15 cellular contexts compared by ENCODE assay signal in genomic region chr2:20483496-20483895, GRCh38. TPM values are rescaled to one million over a fixed set of nuclear protein-coding genes. Genes with fewer than 3 reads are reported as not detected.
DNase-seq lines count a peak whose midpoint lies in the region; ATAC-seq and TF ChIP-seq lines count a peak whose summit lies in the region.
"Had no signal": no experiment of that assay in that cellular context is flagged by ENCODE, and none has a peak within 500 bp of the region (broad histone marks: within the 10 kb centered on the region; RNA-seq: fewer than 3 reads in every experiment).

No MANE protein-coding gene starts in this region.

- DNase-seq in Karpas-422 = peak; percentile 37
- DNase-seq in sigmoid colon = peak; percentile 91
- no peak for DNase-seq in iPS-NIHi11 (ENCODE audit: low spot score)
- DNase-seq in natural killer cell = no peak
- no peak for DNase-seq in osteocyte (ENCODE audit: extremely low spot score, unreplicated experiment)
- DNase-seq: activated CD4-positive, alpha-beta T cell treated with anti-CD3 and anti-CD28 coated beads, Interleukin-2, amount 50 U/mL, for 4 hours; brain microvascular endothelial cell; DMS153; MG63; naive thymus-derived CD4-positive, alpha-beta T cell; NCI-H2227 treated with DMSO at 0.1 percent for 48 hours; T-helper 2 cell had no signal

- ATAC-seq in natural killer cell (no peak), HG03108 (IDR thresholded peaks at IDR 0.05; ENCODE audit: unreplicated experiment) (no peak)
- ATAC-seq: naive thymus-derived CD4-positive, alpha-beta T cell had no signal

- H3K27me3 ChIP-seq in Karpas-422 (ENCODE audit: low read length) = no peaks in the 10 kb centered on the region
- H3K27me3 ChIP-seq in layer of hippocampus (ENCODE audit: control insufficient read depth, insufficient read depth, low read length) = no peaks in the 10 kb centered on the region
- no peaks in the 10 kb centered on the region for H3K27me3 ChIP-seq in sigmoid colon
- H3K27me3 ChIP-seq: brain microvascular endothelial cell, MG63 had no signal

- no peaks in the 10 kb centered on the region for H3K9me2 ChIP-seq in Karpas-422 (replicated peaks; ENCODE audit: insufficient read depth, low read length)

- H3K27ac ChIP-seq in Karpas-422 (ENCODE audit: low read length) = no peak overlapping the region
- H3K27ac ChIP-seq in layer of hippocampus (ENCODE audit: low read depth, low read length) = peak overlapping the region; percentile 6
- peak overlapping the region; percentile 60 to 72 (median 66) for H3K27ac ChIP-seq in sigmoid colon
- H3K27ac ChIP-seq: brain microvascular endothelial cell had no signal

- H3K27me3 Mint-ChIP-seq in dendritic cell treated with granulocyte-macrophage colony-stimulating factor and Interleukin-4, amounts not matched to agents 40 ng/mL and 50 ng/mL, for 4 days = peaks cover 11% of the 10 kb centered on the region
- H3K27me3 Mint-ChIP-seq in natural killer cell (ENCODE audit: low read depth in 2 of 2) (no peaks in the 10 kb centered on the region), osteocyte (ENCODE audit: unreplicated experiment) (no peaks in the 10 kb centered on the region)

- TF ChIP-seq CTCF in sigmoid colon (IDR thresholded peaks at IDR 0.05) (no peak), natural killer cell (IDR thresholded peaks at IDR 0.05) (no peak), osteocyte (IDR thresholded peaks at IDR 0.05) (no peak)

- H3K4me2 ChIP-seq in Karpas-422 (ENCODE audit: low read depth, low read length, poor library complexity, severe bottlenecking) = no peak overlapping the region

- H3K36me3 ChIP-seq in Karpas-422 (ENCODE audit: insufficient read depth, low read length) (no peaks in the 10 kb centered on the region), sigmoid colon (no peaks in the 10 kb centered on the region)
- H3K36me3 ChIP-seq: brain microvascular endothelial cell, MG63 had no signal

- H3K9me3 ChIP-seq in Karpas-422 (ENCODE audit: low read length) = no peaks in the 10 kb centered on the region
- no peaks in the 10 kb centered on the region for H3K9me3 ChIP-seq in sigmoid colon
- H3K9me3 ChIP-seq: MG63 had no signal

- no peaks in the 10 kb centered on the region for H3K79me2 ChIP-seq in Karpas-422 (ENCODE audit: low read length)

- no peak overlapping the region for H3K9ac ChIP-seq in Karpas-422 (ENCODE audit: low read length)

- peak in 3 of 4 donors; percentile 40 to 87 (median 45) for TF ChIP-seq EP300 in sigmoid colon (IDR thresholded peaks at IDR 0.05)

- peaks cover 32% of the 10 kb centered on the region for H3K4me1 Mint-ChIP-seq in dendritic cell treated with granulocyte-macrophage colony-stimulating factor and Interleukin-4, amounts not matched to agents 40 ng/mL and 50 ng/mL, for 4 days (ENCODE audit: low read depth)
- no peaks in the 10 kb centered on the region for H3K4me1 Mint-ChIP-seq in natural killer cell
- H3K4me1 Mint-ChIP-seq in osteocyte (ENCODE audit: unreplicated experiment) = peaks cover 25% of the 10 kb centered on the region
- H3K4me1 Mint-ChIP-seq: naive thymus-derived CD4-positive, alpha-beta T cell had no signal

- no peaks in the 10 kb centered on the region for H4K20me1 ChIP-seq in Karpas-422 (ENCODE audit: insufficient read depth, low read depth, low read length)

- H3K4me3 ChIP-seq in Karpas-422 (ENCODE audit: low read length) = no peak overlapping the region
- H3K4me3 ChIP-seq in sigmoid colon = no peak overlapping the region
- H3K4me3 ChIP-seq: MG63 had no signal

- H3K4me1 ChIP-seq in Karpas-422 (ENCODE audit: low read length) (peaks cover 9% of the 10 kb centered on the region), sigmoid colon (peaks cover 0 to 42% (median 31%) of the 10 kb centered on the region in 4 donors)

- 80 to 93% methylated on average over 1 of the region's 1 CpG for WGBS in sigmoid colon, 2 donors

- H3K9me3 Mint-ChIP-seq in dendritic cell treated with granulocyte-macrophage colony-stimulating factor and Interleukin-4, amounts not matched to agents 40 ng/mL and 50 ng/mL, for 4 days = peaks cover 5% of the 10 kb centered on the region
- H3K9me3 Mint-ChIP-seq in natural killer cell (no peaks in the 10 kb centered on the region), osteocyte (ENCODE audit: unreplicated experiment) (no peaks in the 10 kb centered on the region)
- H3K9me3 Mint-ChIP-seq: naive thymus-derived CD4-positive, alpha-beta T cell had no signal

- peak overlapping the region; percentile 76 for H3K27ac Mint-ChIP-seq in dendritic cell treated with granulocyte-macrophage colony-stimulating factor and Interleukin-4, amounts not matched to agents 40 ng/mL and 50 ng/mL, for 4 days
- H3K27ac Mint-ChIP-seq in natural killer cell = no peak overlapping the region
- no peak overlapping the region for H3K27ac Mint-ChIP-seq in osteocyte (ENCODE audit: unreplicated experiment)

- H2AFZ ChIP-seq in Karpas-422 (ENCODE audit: low read length) = no peak overlapping the region

- intact Hi-C loops in dendritic cell treated with granulocyte-macrophage colony-stimulating factor and Interleukin-4, amounts not matched to agents 40 ng/mL and 50 ng/mL, for 4 days (cut with micrococcal nuclease) = no loop called here
- intact Hi-C loops in sigmoid colon (cut with DNase I) (no loop called here), natural killer cell (cut with micrococcal nuclease) (no loop called here)

- TF ChIP-seq POLR2A in sigmoid colon (IDR thresholded peaks at IDR 0.05) = no peak

- H3K4me3 Mint-ChIP-seq in dendritic cell treated with granulocyte-macrophage colony-stimulating factor and Interleukin-4, amounts not matched to agents 40 ng/mL and 50 ng/mL, for 4 days = no peak overlapping the region
- H3K4me3 Mint-ChIP-seq in natural killer cell (no peak overlapping the region), osteocyte (ENCODE audit: unreplicated experiment) (no peak overlapping the region)
- H3K4me3 Mint-ChIP-seq: naive thymus-derived CD4-positive, alpha-beta T cell had no signal

- H3K36me3 Mint-ChIP-seq in dendritic cell treated with granulocyte-macrophage colony-stimulating factor and Interleukin-4, amounts not matched to agents 40 ng/mL and 50 ng/mL, for 4 days (ENCODE audit: low read depth) = no peaks in the 10 kb centered on the region
- no peaks in the 10 kb centered on the region for H3K36me3 Mint-ChIP-seq in natural killer cell
- H3K36me3 Mint-ChIP-seq in osteocyte (ENCODE audit: unreplicated experiment) = no peaks in the 10 kb centered on the region
- H3K36me3 Mint-ChIP-seq: naive thymus-derived CD4-positive, alpha-beta T cell had no signal

RNA-seq across cellular contexts. Expression of gene RHOB, which starts 36.6 kb away (rescaled TPM):
- total RNA-seq in Karpas-422 (2014; rRNA removed; shearing (Covaris generic); ENCODE audit: low replicate concordance) = not detected in 2 replicates
- 1,000 to 10,000 TPM in 2 of 4 donors, 100 to 1,000 TPM in 2; 753 to 1,323 (median 1,092) TPM for total RNA-seq in sigmoid colon
- 100 to 1,000 TPM in 2 of 3 donors, 10 to 100 TPM in 1; 60.6 to 200 (median 108) TPM for polyA plus RNA-seq in sigmoid colon
- total RNA-seq in natural killer cell = 100 to 1,000 TPM in 1 of 3 donors, 10 to 100 TPM in 2; 50.8 to 222 (median 64.7) TPM
- total RNA-seq in osteocyte = 141 and 160 TPM in 2 replicates

Comparison
In these comparisons a context has a peak if more than half of its experiments do, and no peak if none do; other contexts are left out.
1. DNase-seq: peak in Karpas-422 (single experiment) and sigmoid colon (single experiment); none in iPS-NIHi11 (single experiment), natural killer cell (single experiment) and osteocyte (single experiment).
2. RNA of gene RHOB, which starts 36.6 kb away (total RNA-seq): 753 to 1,323 TPM in sigmoid colon, 141 to 160 TPM in osteocyte and 50.8 to 222 TPM in natural killer cell; not detected in Karpas-422; every median in the first group is over 10 times any median in the second.